ENCODE assay signal across 7 cellular contexts in the genomic region with DNA sequence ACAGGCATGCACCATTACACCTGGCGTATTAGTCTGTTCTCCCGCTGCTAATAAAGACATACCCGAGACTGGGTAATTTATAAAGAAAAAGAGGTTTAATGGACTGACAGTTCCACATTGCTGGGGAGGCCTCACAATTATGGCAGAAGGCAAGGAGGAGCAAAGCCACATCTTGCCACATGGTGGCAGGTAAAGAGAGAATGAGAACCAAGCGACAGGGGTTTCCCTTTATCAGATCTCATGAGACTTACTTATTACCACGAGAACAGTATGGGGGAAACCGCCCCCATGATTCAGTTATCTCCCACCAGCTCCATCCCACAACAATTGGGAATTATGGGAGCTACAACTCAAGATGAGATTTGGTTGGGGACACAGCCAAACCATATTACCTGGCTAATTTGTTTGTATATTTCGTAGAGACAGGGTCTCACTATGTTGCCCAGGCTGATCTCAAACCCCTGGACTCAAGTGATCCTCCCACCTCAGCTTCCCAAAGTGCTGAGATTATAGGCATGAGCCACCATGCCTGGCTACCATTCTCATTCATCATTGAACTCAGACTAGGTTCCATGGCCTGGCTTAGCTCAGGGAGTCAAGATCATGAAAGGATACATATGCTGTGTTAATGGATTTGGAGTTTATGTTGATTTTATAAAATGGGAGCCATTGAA.
DNase-seq lines count a peak whose midpoint lies in the region; ATAC-seq, FAIRE-seq and TF ChIP-seq lines count a peak whose summit lies in the region.
"Not testable (repeated sequence)": the region's sequence is repeated elsewhere in the genome, so short reads cannot be mapped to it uniquely, and the experiment has no call there.

No MANE protein-coding gene starts in this region.

- peaks cover 53% of the 10 kb centered on the region for H3K4me1 Mint-ChIP-seq in Calu3 (ENCODE audit: low read depth, unreplicated experiment)
- not testable (repeated sequence) for H3K4me1 Mint-ChIP-seq in endothelial cell (ENCODE audit: unreplicated experiment)

- H3K23ac ChIP-seq in mesendoderm (ENCODE audit: low read length) = not testable (repeated sequence)

- not testable (repeated sequence) for H3K27me3 ChIP-seq in Loucy (ENCODE audit: insufficient read depth, low read length, poor library complexity, severe bottlenecking); Panc1 (ENCODE audit: control insufficient read depth, insufficient read depth, low read length); GM12878 (replicated peaks in 1 of 2; ENCODE audit: control insufficient read depth in 2 of 2, insufficient read depth in 2 of 2, low read length in 1 of 2); mesendoderm (ENCODE audit: insufficient read depth, low read length, poor library complexity)

- not testable (repeated sequence) for H3K9me3 Mint-ChIP-seq in Calu3 (ENCODE audit: low read depth, unreplicated experiment); endothelial cell (ENCODE audit: unreplicated experiment)

- not testable (repeated sequence) for H3F3A ChIP-seq in Loucy (ENCODE audit: low read depth)

- H3K27me3 Mint-ChIP-seq in Calu3 (ENCODE audit: unreplicated experiment); endothelial cell (ENCODE audit: unreplicated experiment): not testable (repeated sequence)

- not testable (repeated sequence) for H4K8ac ChIP-seq in mesendoderm (ENCODE audit: low read depth, low read length)

- H2BK120ac ChIP-seq in mesendoderm (ENCODE audit: low read depth, low read length) = not testable (repeated sequence)

- H3K79me1 ChIP-seq in mesendoderm (ENCODE audit: low read length) = not testable (repeated sequence)

- RAD21 ChIA-PET in GM12878 (lab: Charles Lee; ENCODE audit: unreplicated experiment) = not testable (repeated sequence)

- not testable (repeated sequence) for H2BK5ac ChIP-seq in mesendoderm (ENCODE audit: low read length)

- H3K27ac Mint-ChIP-seq in Calu3 (ENCODE audit: unreplicated experiment) = peak overlapping the region; percentile 50
- not testable (repeated sequence) for H3K27ac Mint-ChIP-seq in endothelial cell (ENCODE audit: unreplicated experiment)

- H3K9me3 ChIP-seq in Loucy (ENCODE audit: insufficient read depth, low read depth, low read length); Panc1 (ENCODE audit: control insufficient read depth, insufficient read depth, low read depth, low read length); GM12878 (replicated peaks; ENCODE audit: control insufficient read depth, insufficient read depth, low read length): not testable (repeated sequence)

- SMC1A ChIA-PET in GM12878 (lab: Charles Lee; ENCODE audit: uncharacterized antibody, unreplicated experiment) = interaction anchor here (1.0 to 2.6 kb wide), 5 partner anchors 10 to 133 kb away, joined by 3 to 12 read pairs (median 4); no protein-coding TSS in a partner anchor

- not testable (repeated sequence) for H3K36me3 ChIP-seq in Loucy (ENCODE audit: insufficient read depth, low read length); Panc1 (ENCODE audit: control insufficient read depth, insufficient read depth, low read length); GM12878 (ENCODE audit: control insufficient read depth in 2 of 2, insufficient read depth in 2 of 2, low read length in 1 of 2); mesendoderm (ENCODE audit: control insufficient read depth, insufficient read depth, low read length)

- WGBS in GM12878 (ENCODE audit: insufficient coverage, insufficient replicate concordance, low lambda C conversion rate, missing lambda C conversion rate) = 85% methylated on average over 7 of the region's 7 CpGs
- no CpG with 5 or more reads among the region's 7 CpGs for WGBS in mesendoderm (ENCODE audit: extremely low coverage, insufficient coverage, low lambda C conversion rate)

- H3K9me2 ChIP-seq in Loucy (replicated peaks; ENCODE audit: low read depth, low read length) = not testable (repeated sequence)

- not testable (repeated sequence) for H3K4me1 ChIP-seq in Loucy (ENCODE audit: insufficient read depth, low read length, poor library complexity, severe bottlenecking); Panc1 (ENCODE audit: control insufficient read depth, insufficient read depth, low read length); GM12878 (ENCODE audit: control insufficient read depth, insufficient read depth, low read length); mesendoderm (ENCODE audit: control insufficient read depth, low read depth, low read length)

- BruUV-seq in Calu3 (replicated peaks; lab: Mats Ljungman, UMichigan); Panc1 (replicated peaks; lab: Mats Ljungman, UMichigan); GM12878 (replicated peaks; lab: Mats Ljungman, UMichigan): not testable (repeated sequence)

- not testable (repeated sequence) for TF ChIP-seq EP300 in GM12878 (IDR thresholded peaks at IDR 0.05; ENCODE audit: borderline replicate concordance in 1 of 2, control insufficient read depth in 1 of 2, low read depth in 2 of 2, low read length in 2 of 2)

- H3K9ac ChIP-seq in Loucy (ENCODE audit: low read depth, low read length, poor library complexity, severe bottlenecking); GM12878 (ENCODE audit: control insufficient read depth, insufficient read depth, low read length); mesendoderm (ENCODE audit: low read length): not testable (repeated sequence)

- H3K4me3 Mint-ChIP-seq in Calu3 (ENCODE audit: low read depth, unreplicated experiment); endothelial cell (ENCODE audit: unreplicated experiment): not testable (repeated sequence)

- not testable (repeated sequence) for H3K36me3 Mint-ChIP-seq in Calu3 (ENCODE audit: insufficient read depth, unreplicated experiment); endothelial cell (ENCODE audit: low read depth, unreplicated experiment)

- TF ChIP-seq POLR2A in GM12878 (IDR thresholded peaks at IDR 0.05; ENCODE audit: low read depth, low read length) = not testable (repeated sequence)

- CTCF ChIA-PET in Calu3 (lab: Charles Lee) = interaction anchor here (1.1 kb wide), 1 partner anchor 87 kb away, joined by 6 read pairs; no protein-coding TSS in a partner anchor
- CTCF ChIA-PET in Panc1 (lab: Charles Lee) = not testable (repeated sequence)
- CTCF ChIA-PET in GM12878 (lab: Yijun Ruan, JAX) = interaction anchor here (1.5 to 2.6 kb wide), 3 partner anchors 117 to 134 kb away, joined by 3 to 12 read pairs (median 4); no protein-coding TSS in a partner anchor

- not testable (repeated sequence) for TF ChIP-seq RAD21 in GM12878 (IDR thresholded peaks at IDR 0.05; ENCODE audit: insufficient read depth, low read depth, low read length)

- not testable (repeated sequence) for TF ChIP-seq CTCF in Calu3 (IDR thresholded peaks at IDR 0.05; ENCODE audit: unreplicated experiment)
- peak; percentile 15 for TF ChIP-seq CTCF in GM13977 (IDR thresholded peaks at IDR 0.05; ENCODE audit: extremely low read depth, insufficient read depth, missing control alignments)
- peak; percentile 27; the same call in 1 of the 2 replicates for TF ChIP-seq CTCF in Loucy (conservative IDR thresholded peaks at IDR 0.05; ENCODE audit: low read length)
- TF ChIP-seq CTCF in Panc1 (IDR thresholded peaks at IDR 0.05) = peak; percentile 20; the same call in 1 of the 2 replicates
- 0 out of 6 replicates have a peak, but pooled peaks of 1 of the 3 experiments have one; percentile 13 for TF ChIP-seq CTCF in GM12878 (IDR thresholded peaks at IDR 0.05 in 2 of 3, conservative IDR thresholded peaks at IDR 0.05 in 1 of 3; ENCODE audit: control insufficient read depth in 2 of 3, extremely low read depth in 1 of 3, insufficient read depth in 1 of 3, low read depth in 3 of 3, low read length in 3 of 3)
- peak; percentile 35 for TF ChIP-seq CTCF in endothelial cell (IDR thresholded peaks at IDR 0.05; ENCODE audit: unreplicated experiment)

- not testable (repeated sequence) for H3K56ac ChIP-seq in mesendoderm (ENCODE audit: low read length)

- not testable (repeated sequence) for H4K5ac ChIP-seq in mesendoderm (ENCODE audit: low read length)

- not testable (repeated sequence) for H4K20me1 ChIP-seq in Loucy (ENCODE audit: insufficient read depth, low read length, poor library complexity, severe bottlenecking); GM12878 (ENCODE audit: control insufficient read depth, insufficient read depth)

- H2AK5ac ChIP-seq in mesendoderm (ENCODE audit: low read length) = not testable (repeated sequence)

- H2BK15ac ChIP-seq in mesendoderm (replicated peaks; ENCODE audit: low read depth) = not testable (repeated sequence)

- ATAC-seq in Panc1 = not testable (repeated sequence)
- peak; percentile 52 for ATAC-seq in GM12878

- in situ Hi-C loops in GM13977 (cut with MboI; ENCODE audit: low pct_unique_long_range_greater_than_20kb, low sequenced_read_pairs, unreplicated experiment); Panc1 (cut with HindIII; ENCODE audit: low pct_unique_long_range_greater_than_20kb, low sequenced_read_pairs); GM12878 (cut with MboI): not testable (repeated sequence)

- not testable (repeated sequence) for H3K4ac ChIP-seq in mesendoderm (ENCODE audit: low read depth, low read length)

- not testable (repeated sequence) for H3K18ac ChIP-seq in mesendoderm (ENCODE audit: low read length)

- POLR2A ChIA-PET in Panc1 (lab: Charles Lee); GM12878 (lab: Charles Lee): not testable (repeated sequence)

- intact Hi-C loops in Calu3 (cut with micrococcal nuclease; ENCODE audit: unreplicated experiment) = loop anchor here (5.0 kb wide), 3 partner anchors 42 to 88 kb away; no protein-coding TSS in a partner anchor
- intact Hi-C loops in Panc1 (cut with micrococcal nuclease; ENCODE audit: unreplicated experiment); GM12878 (cut with micrococcal nuclease; ENCODE audit: unreplicated experiment): not testable (repeated sequence)

- not testable (repeated sequence) for H3K4me2 ChIP-seq in Loucy (ENCODE audit: low read depth, low read length, poor library complexity, severe bottlenecking); GM12878 (ENCODE audit: control insufficient read depth, insufficient read depth); mesendoderm (ENCODE audit: low read length)

- not testable (repeated sequence) for H3K4me3 ChIP-seq in Loucy (ENCODE audit: low read length, poor library complexity, severe bottlenecking); Panc1 (ENCODE audit: low read depth in 2 of 2, low read length in 2 of 2); GM12878; mesendoderm (ENCODE audit: low read length)

- FAIRE-seq in GM12878 (lab: Jason Lieb, UNC) = not testable (repeated sequence)

- peak; percentile 24 for DNase-seq in Calu3
- DNase-seq in GM13977 (ENCODE audit: low spot score); Panc1 (ENCODE audit: low read depth, low spot score); GM12878 (ENCODE audit: low read depth, low spot score); endothelial cell (ENCODE audit: low spot score): not testable (repeated sequence)
- DNase-seq in mesendoderm = peak; percentile 65

- not testable (repeated sequence) for H3K27ac ChIP-seq in Panc1 (ENCODE audit: low read length); GM12878 (ENCODE audit: control insufficient read depth, insufficient read depth); mesendoderm (ENCODE audit: low read depth, low read length)

- not testable (repeated sequence) for H2AFZ ChIP-seq in Loucy (ENCODE audit: low read length); GM12878 (ENCODE audit: control insufficient read depth, low read depth, low read length)

- not testable (repeated sequence) for H3K79me2 ChIP-seq in Loucy (ENCODE audit: insufficient read depth, low read length); GM12878 (ENCODE audit: control insufficient read depth, insufficient read depth, low read length); mesendoderm (ENCODE audit: control insufficient read depth, insufficient read depth, low read length)
